22 cellular contexts compared by ENCODE assay signal in the genomic region with DNA sequence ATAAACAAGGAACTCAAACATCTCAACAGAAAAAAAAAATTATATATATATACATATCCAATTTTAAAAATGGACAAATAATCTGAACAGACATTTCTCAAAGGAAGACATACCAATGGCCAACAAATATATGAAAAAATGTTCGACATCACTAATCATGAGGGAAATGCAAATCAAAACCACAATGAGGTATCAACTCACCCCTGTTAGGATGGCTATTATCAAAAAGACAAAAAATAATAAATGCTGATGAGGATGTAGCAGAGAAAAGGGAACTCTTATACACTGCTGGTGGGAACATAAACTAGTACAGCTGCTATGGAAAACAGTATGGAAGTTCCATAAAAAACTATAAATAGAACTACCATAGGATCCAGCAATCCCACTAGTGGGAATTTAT. TPM values are rescaled to one million over a fixed set of nuclear protein-coding genes. Genes with fewer than 3 reads are reported as not detected.
DNase-seq lines count a peak whose midpoint lies in the region; ATAC-seq, FAIRE-seq and TF ChIP-seq lines count a peak whose summit lies in the region.
"Had no signal": no experiment of that assay in that cellular context is flagged by ENCODE, and none has a peak within 500 bp of the region (broad histone marks: within the 10 kb centered on the region; RNA-seq: fewer than 3 reads in every experiment).

No MANE protein-coding gene starts in this region.

- no peak overlapping the region for H3K27ac ChIP-seq in CD8-positive, alpha-beta T cell (ENCODE audit: low read depth, low read length)
- H3K27ac ChIP-seq in pancreas: no peak overlapping the region
- H3K27ac ChIP-seq: SJSA1 had no signal

- no peak for TF ChIP-seq CTCF in CD8-positive, alpha-beta T cell (IDR thresholded peaks at IDR 0.05)
- no peak for TF ChIP-seq CTCF in GM12865 (IDR thresholded peaks at IDR 0.05; ENCODE audit: insufficient read depth, low read depth, low read length, missing control alignments)
- TF ChIP-seq CTCF in activated B cell treated with CpG ODN at 0.5 μM for 24 hours (IDR thresholded peaks at IDR 0.05): no peak
- TF ChIP-seq CTCF in pancreas (IDR thresholded peaks at IDR 0.05): no peak
- TF ChIP-seq CTCF in WTC11 (IDR thresholded peaks at IDR 0.05): no peak

- H3K4me3 Mint-ChIP-seq in CD8-positive, alpha-beta T cell: no peak overlapping the region
- H3K4me3 Mint-ChIP-seq in activated B cell treated with CpG ODN at 0.5 μM for 24 hours (no peak overlapping the region), WTC11 (no peak overlapping the region)
- H3K4me3 Mint-ChIP-seq in activated CD8-positive, alpha-beta memory T cell treated with anti-CD3 and anti-CD28 coated beads, Interleukin-2, amount 10 ng/mL, durations not matched to agents 7 days and 5 days: no peak overlapping the region
- H3K4me3 Mint-ChIP-seq: CD14-positive monocyte had no signal

- peaks cover 56% of the 10 kb centered on the region for H3K36me3 Mint-ChIP-seq in CD8-positive, alpha-beta T cell
- H3K36me3 Mint-ChIP-seq in activated B cell treated with CpG ODN at 0.5 μM for 24 hours (ENCODE audit: low read depth) (peaks cover 58% of the 10 kb centered on the region), WTC11 (peaks cover 19% of the 10 kb centered on the region; the same call in 1 of the 2 replicates)
- H3K36me3 Mint-ChIP-seq in activated CD8-positive, alpha-beta memory T cell treated with anti-CD3 and anti-CD28 coated beads, Interleukin-2, amount 10 ng/mL, durations not matched to agents 7 days and 5 days: peaks cover 44% of the 10 kb centered on the region

- no peak for DNase-seq in CD8-positive, alpha-beta T cell
- peak; percentile 8 for DNase-seq in GM12865 (ENCODE audit: low read depth)
- no peak for DNase-seq in activated B cell treated with CpG ODN at 0.5 μM for 24 hours
- no peak for DNase-seq in pancreas
- no peak for DNase-seq in cerebellum (ENCODE audit: low spot score)
- no peak for DNase-seq in WTC11 (ENCODE audit: low spot score)
- DNase-seq in activated CD8-positive, alpha-beta memory T cell treated with anti-CD3 and anti-CD28 coated beads, Interleukin-2, amount 10 ng/mL, durations not matched to agents 7 days and 5 days: no peak
- DNase-seq: Calu3, DMS79 treated with DMSO at 0.1 percent for 48 hours, HCEC 1CT, NCI-H1105 treated with DMSO at 0.1 percent for 48 hours, NCI-H146, NCI-H1930, NCI-H2107, NCI-H524, NCI-H82, Right ventricle myocardium superior, RPMI8226 had no signal

- H3K4me3 ChIP-seq in CD8-positive, alpha-beta T cell (ENCODE audit: low read depth, low read length): no peak overlapping the region
- H3K4me3 ChIP-seq in GM12865 (ENCODE audit: low read depth, low read length): no peak overlapping the region
- no peak overlapping the region for H3K4me3 ChIP-seq in pancreas
- H3K4me3 ChIP-seq: SJSA1 had no signal

- H3K36me3 ChIP-seq in CD8-positive, alpha-beta T cell (ENCODE audit: insufficient read depth, low read length): no peaks in the 10 kb centered on the region
- no peaks in the 10 kb centered on the region for H3K36me3 ChIP-seq in pancreas

- POLR2A ChIA-PET in CD8-positive, alpha-beta T cell (lab: Charles Lee): interaction anchor here (0.6 to 1.2 kb wide), 2 partner anchors 10 to 75 kb away, joined by 3 to 5 read pairs; no protein-coding TSS in a partner anchor
- POLR2A ChIA-PET in activated B cell treated with CpG ODN at 0.5 μM for 24 hours (lab: Charles Lee) (interaction anchor here (0.9 to 1.5 kb wide), 2 partner anchors 46 to 72 kb away, joined by 3 to 7 read pairs; partner anchors contain the start of genes CLASP1 and RNU4ATAC), WTC11 (lab: Charles Lee) (no interaction called here)

- CTCF ChIA-PET in CD8-positive, alpha-beta T cell (lab: Charles Lee): no interaction called here
- CTCF ChIA-PET in activated B cell treated with CpG ODN at 0.5 μM for 24 hours (lab: Charles Lee): no interaction called here
- CTCF ChIA-PET in WTC11 (lab: Charles Lee): no interaction called here
- CTCF ChIA-PET in activated CD8-positive, alpha-beta memory T cell treated with anti-CD3 and anti-CD28 coated beads, Interleukin-2, amount 10 ng/mL, durations not matched to agents 7 days and 5 days (lab: Charles Lee): no interaction called here

- no peaks in the 10 kb centered on the region for H3K27me3 Mint-ChIP-seq in CD8-positive, alpha-beta T cell (ENCODE audit: low read depth)
- no peaks in the 10 kb centered on the region for H3K27me3 Mint-ChIP-seq in activated B cell treated with CpG ODN at 0.5 μM for 24 hours
- no peaks in the 10 kb centered on the region for H3K27me3 Mint-ChIP-seq in WTC11 (ENCODE audit: low read depth)
- no peaks in the 10 kb centered on the region for H3K27me3 Mint-ChIP-seq in activated CD8-positive, alpha-beta memory T cell treated with anti-CD3 and anti-CD28 coated beads, Interleukin-2, amount 10 ng/mL, durations not matched to agents 7 days and 5 days
- H3K27me3 Mint-ChIP-seq: IgD-negative memory B cell had no signal

- no peaks in the 10 kb centered on the region for H3K9me3 Mint-ChIP-seq in CD8-positive, alpha-beta T cell
- H3K9me3 Mint-ChIP-seq in activated B cell treated with CpG ODN at 0.5 μM for 24 hours (peaks cover 4% of the 10 kb centered on the region), WTC11 (no peaks in the 10 kb centered on the region)
- H3K9me3 Mint-ChIP-seq in activated CD8-positive, alpha-beta memory T cell treated with anti-CD3 and anti-CD28 coated beads, Interleukin-2, amount 10 ng/mL, durations not matched to agents 7 days and 5 days (ENCODE audit: low read depth): no peaks in the 10 kb centered on the region
- H3K9me3 Mint-ChIP-seq: IgD-negative memory B cell had no signal

- peaks cover 72% of the 10 kb centered on the region for H3K4me1 Mint-ChIP-seq in CD8-positive, alpha-beta T cell (ENCODE audit: low read depth)
- H3K4me1 Mint-ChIP-seq in activated B cell treated with CpG ODN at 0.5 μM for 24 hours: peaks cover 45% of the 10 kb centered on the region
- H3K4me1 Mint-ChIP-seq in WTC11: no peaks in the 10 kb centered on the region; the same call in 1 of the 2 replicates
- peaks cover 15% of the 10 kb centered on the region for H3K4me1 Mint-ChIP-seq in activated CD8-positive, alpha-beta memory T cell treated with anti-CD3 and anti-CD28 coated beads, Interleukin-2, amount 10 ng/mL, durations not matched to agents 7 days and 5 days

- peaks cover 11% of the 10 kb centered on the region for H3K4me1 ChIP-seq in CD8-positive, alpha-beta T cell (ENCODE audit: insufficient read depth, low read length)
- peaks cover 8 to 17% (median 8%) of the 10 kb centered on the region in 3 donors for H3K4me1 ChIP-seq in pancreas

- H3K27me3 ChIP-seq in CD8-positive, alpha-beta T cell (ENCODE audit: insufficient read depth, low read length): no peaks in the 10 kb centered on the region
- no peaks in the 10 kb centered on the region for H3K27me3 ChIP-seq in pancreas
- H3K27me3 ChIP-seq: SJSA1 had no signal

- no peaks in the 10 kb centered on the region for H3K9me3 ChIP-seq in CD8-positive, alpha-beta T cell (ENCODE audit: low read length)
- no peaks in the 10 kb centered on the region for H3K9me3 ChIP-seq in pancreas
- H3K9me3 ChIP-seq: SJSA1 had no signal

- peak; percentile 13 for FAIRE-seq in pancreas (lab: Jason Lieb, UNC)
- FAIRE-seq: H1 had no signal

- WGBS in pancreas, 2 donors: 98 to 100% methylated on average over 1 of the region's 1 CpG

- H3K27ac Mint-ChIP-seq in CD8-positive, alpha-beta T cell: peak overlapping the region; percentile 38
- peak overlapping the region; percentile 24 for H3K27ac Mint-ChIP-seq in activated B cell treated with CpG ODN at 0.5 μM for 24 hours
- H3K27ac Mint-ChIP-seq in WTC11: no peak overlapping the region
- H3K27ac Mint-ChIP-seq in activated CD8-positive, alpha-beta memory T cell treated with anti-CD3 and anti-CD28 coated beads, Interleukin-2, amount 10 ng/mL, durations not matched to agents 7 days and 5 days: no peak overlapping the region

- no peak for ATAC-seq in CD8-positive, alpha-beta T cell
- ATAC-seq in activated B cell treated with CpG ODN at 0.5 μM for 24 hours (ENCODE audit: low read depth): peak; percentile 45
- ATAC-seq in pancreas: no peak
- ATAC-seq in WTC11: no peak
- ATAC-seq in activated CD8-positive, alpha-beta memory T cell treated with anti-CD3 and anti-CD28 coated beads, Interleukin-2, amount 10 ng/mL, durations not matched to agents 7 days and 5 days: no peak

- intact Hi-C loops in CD8-positive, alpha-beta T cell (cut with DNase I, micrococcal nuclease): no loop called here
- intact Hi-C loops in activated B cell treated with CpG ODN at 0.5 μM for 24 hours (cut with micrococcal nuclease) (loop anchor here (5.0 kb wide), 1 partner anchor 46 kb away; no protein-coding TSS in a partner anchor), pancreas (cut with DNase I) (loop anchor here in 1 of 3 donors (5.0 kb wide), 1 partner anchor 34 kb away; no protein-coding TSS in a partner anchor)

TF ChIP-seq in WTC11, 78 proteins besides CTCF, POLR2A, EP300 and RAD21 (continues in another document):
- TF ChIP-seq NFYB (CRISPR knock-in tag; conservative IDR thresholded peaks at IDR 0.05; ENCODE audit: low read depth) (no peak), ZNF121 (CRISPR knock-in tag; IDR thresholded peaks at IDR 0.05) (no peak), ZNF232 (CRISPR knock-in tag; IDR thresholded peaks at IDR 0.05) (no peak), ZNF219 (CRISPR knock-in tag; IDR thresholded peaks at IDR 0.05; ENCODE audit: borderline replicate concordance) (no peak), MYBL2 (CRISPR knock-in tag; IDR thresholded peaks at IDR 0.05) (no peak)
- TF ChIP-seq, protein P1, sequence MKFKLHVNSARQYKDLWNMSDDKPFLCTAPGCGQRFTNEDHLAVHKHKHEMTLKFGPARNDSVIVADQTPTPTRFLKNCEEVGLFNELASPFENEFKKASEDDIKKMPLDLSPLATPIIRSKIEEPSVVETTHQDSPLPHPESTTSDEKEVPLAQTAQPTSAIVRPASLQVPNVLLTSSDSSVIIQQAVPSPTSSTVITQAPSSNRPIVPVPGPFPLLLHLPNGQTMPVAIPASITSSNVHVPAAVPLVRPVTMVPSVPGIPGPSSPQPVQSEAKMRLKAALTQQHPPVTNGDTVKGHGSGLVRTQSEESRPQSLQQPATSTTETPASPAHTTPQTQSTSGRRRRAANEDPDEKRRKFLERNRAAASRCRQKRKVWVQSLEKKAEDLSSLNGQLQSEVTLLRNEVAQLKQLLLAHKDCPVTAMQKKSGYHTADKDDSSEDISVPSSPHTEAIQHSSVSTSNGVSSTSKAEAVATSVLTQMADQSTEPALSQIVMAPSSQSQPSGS (CRISPR knock-in tag; IDR thresholded peaks at IDR 0.05; ENCODE audit: borderline replicate concordance, low read depth): no peak
- TF ChIP-seq, protein P2, sequence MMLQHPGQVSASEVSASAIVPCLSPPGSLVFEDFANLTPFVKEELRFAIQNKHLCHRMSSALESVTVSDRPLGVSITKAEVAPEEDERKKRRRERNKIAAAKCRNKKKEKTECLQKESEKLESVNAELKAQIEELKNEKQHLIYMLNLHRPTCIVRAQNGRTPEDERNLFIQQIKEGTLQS (CRISPR knock-in tag; conservative IDR thresholded peaks at IDR 0.05): no peak

RNA-seq across cellular contexts. Expression of gene CLASP1, which starts 46.1 kb away (rescaled TPM):
- total RNA-seq in CD8-positive, alpha-beta T cell: 10 to 100 TPM; 57.0 to 65.7 TPM
- 56.6 and 65.0 TPM in 2 replicates for total RNA-seq in activated B cell treated with CpG ODN at 0.5 μM for 24 hours
- 10 to 100 TPM; 17.1 to 34.5 (median 23.2) TPM for total RNA-seq in pancreas
- polyA plus RNA-seq in pancreas: 1 to 10 TPM; 8.9 to 9.3 TPM
- 158 TPM for total RNA-seq in cerebellum
- 47.2 to 50.0 TPM (median 48.7 TPM) in 3 replicates for total RNA-seq in WTC11 (2021)
- total RNA-seq in activated CD8-positive, alpha-beta memory T cell treated with anti-CD3 and anti-CD28 coated beads, Interleukin-2, amount 10 ng/mL, durations not matched to agents 7 days and 5 days: 10 to 100 TPM; 62.3 to 76.1 TPM

Comparison
In these comparisons a context has a peak if more than half of its experiments do, and no peak if none do; other contexts are left out.
1. H3K27ac Mint-ChIP-seq: peak in CD8-positive, alpha-beta T cell (single experiment) and activated B cell treated with CpG ODN at 0.5 μM for 24 hours (single experiment); none in WTC11 (single experiment) and activated CD8-positive, alpha-beta memory T cell treated with anti-CD3 and anti-CD28 coated beads, Interleukin-2, amount 10 ng/mL, durations not matched to agents 7 days and 5 days (single experiment).